18 cellular contexts compared by ENCODE assay signal in genomic region chr5:10374623-10375022, GRCh38. TPM values are rescaled to one million over a fixed set of nuclear protein-coding genes. Genes with fewer than 3 reads are reported as not detected.
DNase-seq lines count a peak whose midpoint lies in the region; ATAC-seq, FAIRE-seq and TF ChIP-seq lines count a peak whose summit lies in the region.
"Had no signal": no experiment of that assay in that cellular context is flagged by ENCODE, and none has a peak within 500 bp of the region (broad histone marks: within the 10 kb centered on the region; RNA-seq: fewer than 3 reads in every experiment).

No MANE protein-coding gene starts in this region.

- H3K9me3 Mint-ChIP-seq in activated CD4-positive, alpha-beta T cell treated with anti-CD3 and anti-CD28 coated beads for 36 hours (ENCODE audit: low read depth): no peaks in the 10 kb centered on the region
- no peaks in the 10 kb centered on the region for H3K9me3 Mint-ChIP-seq in activated naive CD8-positive, alpha-beta T cell treated with anti-CD3 and anti-CD28 coated beads for 36 hours

- peaks cover 15% of the 10 kb centered on the region for H3K4me1 ChIP-seq in parathyroid adenoma

- ATAC-seq in activated CD4-positive, alpha-beta T cell treated with anti-CD3 and anti-CD28 coated beads for 36 hours: peak; percentile 53
- ATAC-seq in HG02610 (IDR thresholded peaks at IDR 0.05; ENCODE audit: unreplicated experiment): peak; percentile 60
- ATAC-seq: Panc1 had no signal

- TF ChIP-seq CTCF in parathyroid adenoma (IDR thresholded peaks at IDR 0.05): no peak

- no peak overlapping the region for H2AFZ ChIP-seq in parathyroid adenoma

- intact Hi-C loops in activated CD4-positive, alpha-beta T cell treated with anti-CD3 and anti-CD28 coated beads for 36 hours (cut with DNase I, micrococcal nuclease): no loop called here
- intact Hi-C loops in head of caudate nucleus (cut with DNase I): no loop called here

- peaks cover 69% of the 10 kb centered on the region for H3K79me2 ChIP-seq in parathyroid adenoma

- peak overlapping the region; percentile 35 for H3K4me2 ChIP-seq in parathyroid adenoma (ENCODE audit: low read length)

- POLR2A ChIA-PET in activated CD4-positive, alpha-beta T cell treated with anti-CD3 and anti-CD28 coated beads for 36 hours (lab: Charles Lee): no interaction called here

- no peak overlapping the region for H3K9ac ChIP-seq in parathyroid adenoma

- H3K36me3 Mint-ChIP-seq in activated CD4-positive, alpha-beta T cell treated with anti-CD3 and anti-CD28 coated beads for 36 hours (ENCODE audit: low read depth): peaks cover 35% of the 10 kb centered on the region
- H3K36me3 Mint-ChIP-seq in activated naive CD8-positive, alpha-beta T cell treated with anti-CD3 and anti-CD28 coated beads for 36 hours: peaks cover 41% of the 10 kb centered on the region

- CTCF ChIA-PET in activated CD4-positive, alpha-beta T cell treated with anti-CD3 and anti-CD28 coated beads for 36 hours (lab: Charles Lee): no interaction called here

- H3K4me3 ChIP-seq in parathyroid adenoma (ENCODE audit: low read depth, low read length): no peak overlapping the region

- H3K36me3 ChIP-seq in parathyroid adenoma (ENCODE audit: control insufficient read depth, insufficient read depth, low read length): no peaks in the 10 kb centered on the region

- no peaks in the 10 kb centered on the region for H3K27me3 ChIP-seq in parathyroid adenoma (ENCODE audit: control insufficient read depth, insufficient read depth, low read length)

- peaks cover 64% of the 10 kb centered on the region for H3K4me1 Mint-ChIP-seq in activated CD4-positive, alpha-beta T cell treated with anti-CD3 and anti-CD28 coated beads for 36 hours
- H3K4me1 Mint-ChIP-seq in activated naive CD8-positive, alpha-beta T cell treated with anti-CD3 and anti-CD28 coated beads for 36 hours: peaks cover 63% of the 10 kb centered on the region

- FAIRE-seq in HTR-8/SVneo (lab: Jason Lieb, UNC): no peak
- FAIRE-seq: endothelial cell of umbilical vein, kidney had no signal

- H3K27ac ChIP-seq in parathyroid adenoma: no peak overlapping the region
- H3K27ac ChIP-seq: 22Rv1 had no signal

- H3K4me3 Mint-ChIP-seq in activated CD4-positive, alpha-beta T cell treated with anti-CD3 and anti-CD28 coated beads for 36 hours: no peak overlapping the region
- H3K4me3 Mint-ChIP-seq in activated naive CD8-positive, alpha-beta T cell treated with anti-CD3 and anti-CD28 coated beads for 36 hours: no peak overlapping the region

- H3K27me3 Mint-ChIP-seq in activated CD4-positive, alpha-beta T cell treated with anti-CD3 and anti-CD28 coated beads for 36 hours: no peaks in the 10 kb centered on the region
- no peaks in the 10 kb centered on the region for H3K27me3 Mint-ChIP-seq in activated naive CD8-positive, alpha-beta T cell treated with anti-CD3 and anti-CD28 coated beads for 36 hours

- no peak for DNase-seq in activated CD4-positive, alpha-beta T cell treated with anti-CD3 and anti-CD28 coated beads for 36 hours
- no peak for DNase-seq in activated CD4-positive, alpha-beta T cell treated with anti-CD3 and anti-CD28 coated beads, Interleukin-2, amount 50 U/mL, for 48 hours
- no peak for DNase-seq in activated naive CD8-positive, alpha-beta T cell treated with anti-CD3 and anti-CD28 coated beads for 36 hours
- DNase-seq in head of caudate nucleus (no peak), HTR-8/SVneo (ENCODE audit: insufficient read length, low spot score) (no peak), SW 1271 (lab: John Stamatoyannopoulos, UW) (no peak)
- DNase-seq: C1 segment of cervical spinal cord, DMS53, HCEC 1CT, kidney, NCI-H1694 treated with DMSO at 0.1 percent for 48 hours, NCI-H524 treated with DMSO at 0.1 percent for 48 hours had no signal

- H3K9me3 ChIP-seq in parathyroid adenoma (ENCODE audit: control insufficient read depth, low read length): no peaks in the 10 kb centered on the region

- peak overlapping the region; percentile 8 for H3K27ac Mint-ChIP-seq in activated CD4-positive, alpha-beta T cell treated with anti-CD3 and anti-CD28 coated beads for 36 hours
- H3K27ac Mint-ChIP-seq in activated naive CD8-positive, alpha-beta T cell treated with anti-CD3 and anti-CD28 coated beads for 36 hours: peak overlapping the region; percentile 72
- H3K27ac Mint-ChIP-seq: activated naive CD4-positive, alpha-beta T cell treated with anti-CD3 and anti-CD28 coated beads, Interleukin-2, amount 50 U/mL, for 72 hours had no signal

RNA-seq across cellular contexts. Expression of gene MARCHF6, which starts 21.1 kb away (rescaled TPM):
- total RNA-seq in activated CD4-positive, alpha-beta T cell treated with anti-CD3 and anti-CD28 coated beads for 36 hours: 10 to 100 TPM; 67.3 to 92.2 TPM
- total RNA-seq in activated naive CD8-positive, alpha-beta T cell treated with anti-CD3 and anti-CD28 coated beads for 36 hours: 10 to 100 TPM; 82.7 to 86.1 TPM
